Comparison of ENCODE assay signal across 1 cellular context in the genomic region with DNA sequence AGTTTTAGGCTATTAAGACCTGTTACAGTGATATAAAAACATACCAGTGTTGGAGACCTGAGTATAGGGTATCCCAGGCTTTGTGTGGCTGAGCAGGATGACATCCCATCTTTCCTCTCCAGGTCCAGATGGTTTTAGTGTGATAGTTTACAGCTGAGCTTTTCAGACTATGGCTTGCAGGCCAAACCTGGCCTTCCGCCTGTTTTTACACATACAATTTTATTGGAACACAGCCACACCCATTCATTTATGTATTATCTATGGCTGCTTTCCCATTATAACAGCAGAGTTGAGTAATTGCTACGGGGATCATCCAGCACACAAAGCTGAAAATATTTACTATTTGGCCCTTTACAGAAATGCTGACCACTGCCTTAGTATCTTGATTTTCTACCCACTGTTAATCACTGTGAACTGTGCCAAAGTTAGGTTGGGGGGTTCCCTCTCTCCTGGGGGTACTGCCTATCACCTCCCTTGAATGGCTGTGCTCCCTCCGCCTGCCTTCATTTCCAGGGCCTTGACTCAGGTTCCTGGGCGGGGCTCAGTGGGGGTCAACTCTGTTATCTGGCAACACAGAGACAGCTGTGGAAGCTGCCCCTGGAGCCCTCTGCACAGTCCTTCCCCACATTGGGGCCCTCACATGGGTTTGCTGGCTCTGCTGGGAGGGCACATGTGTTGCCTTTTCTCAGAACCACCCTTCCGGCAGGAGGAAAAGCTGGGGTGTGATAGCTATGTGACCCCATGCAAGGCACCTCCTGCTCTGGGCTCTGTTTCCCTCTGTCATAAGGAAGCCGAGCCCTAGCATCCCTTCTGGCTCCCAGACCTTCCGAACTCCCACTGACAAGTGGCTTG.
TF ChIP-seq lines count a peak whose summit lies in the region.

No MANE protein-coding gene starts in this region.

TF ChIP-seq in K562, 482 proteins besides CTCF, POLR2A, EP300 and RAD21 (continued from another document and continues in another):
- TF ChIP-seq, protein P1, sequence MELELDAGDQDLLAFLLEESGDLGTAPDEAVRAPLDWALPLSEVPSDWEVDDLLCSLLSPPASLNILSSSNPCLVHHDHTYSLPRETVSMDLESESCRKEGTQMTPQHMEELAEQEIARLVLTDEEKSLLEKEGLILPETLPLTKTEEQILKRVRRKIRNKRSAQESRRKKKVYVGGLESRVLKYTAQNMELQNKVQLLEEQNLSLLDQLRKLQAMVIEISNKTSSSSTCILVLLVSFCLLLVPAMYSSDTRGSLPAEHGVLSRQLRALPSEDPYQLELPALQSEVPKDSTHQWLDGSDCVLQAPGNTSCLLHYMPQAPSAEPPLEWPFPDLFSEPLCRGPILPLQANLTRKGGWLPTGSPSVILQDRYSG (tag; conservative IDR thresholded peaks at IDR 0.05; ENCODE audit: low read depth): no peak; the same call in 1 of the 2 replicates
- TF ChIP-seq PHF8 (IDR thresholded peaks at IDR 0.05; ENCODE audit: borderline replicate concordance, low read length): no peak
- peak; percentile 36; the same call in 1 of the 2 replicates for TF ChIP-seq RB1 (IDR thresholded peaks at IDR 0.05; ENCODE audit: low read depth)
- TF ChIP-seq MED1 (CRISPR knock-in tag; IDR thresholded peaks at IDR 0.05; ENCODE audit: borderline replicate concordance): no peak
- TF ChIP-seq, protein P2, sequence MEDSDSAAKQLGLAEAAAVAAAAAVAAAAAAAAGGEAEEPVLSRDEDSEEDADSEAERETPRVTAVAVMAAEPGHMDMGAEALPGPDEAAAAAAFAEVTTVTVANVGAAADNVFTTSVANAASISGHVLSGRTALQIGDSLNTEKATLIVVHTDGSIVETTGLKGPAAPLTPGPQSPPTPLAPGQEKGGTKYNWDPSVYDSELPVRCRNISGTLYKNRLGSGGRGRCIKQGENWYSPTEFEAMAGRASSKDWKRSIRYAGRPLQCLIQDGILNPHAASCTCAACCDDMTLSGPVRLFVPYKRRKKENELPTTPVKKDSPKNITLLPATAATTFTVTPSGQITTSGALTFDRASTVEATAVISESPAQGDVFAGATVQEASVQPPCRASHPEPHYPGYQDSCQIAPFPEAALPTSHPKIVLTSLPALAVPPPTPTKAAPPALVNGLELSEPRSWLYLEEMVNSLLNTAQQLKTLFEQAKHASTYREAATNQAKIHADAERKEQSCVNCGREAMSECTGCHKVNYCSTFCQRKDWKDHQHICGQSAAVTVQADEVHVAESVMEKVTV (CRISPR knock-in tag; IDR thresholded peaks at IDR 0.05): no peak
- TF ChIP-seq ZSCAN32 (CRISPR knock-in tag; IDR thresholded peaks at IDR 0.05): no peak
- no peak for TF ChIP-seq XRCC3 (IDR thresholded peaks at IDR 0.05)
- TF ChIP-seq STAT6 (CRISPR knock-in tag; IDR thresholded peaks at IDR 0.05): no peak
- TF ChIP-seq, protein P3, sequence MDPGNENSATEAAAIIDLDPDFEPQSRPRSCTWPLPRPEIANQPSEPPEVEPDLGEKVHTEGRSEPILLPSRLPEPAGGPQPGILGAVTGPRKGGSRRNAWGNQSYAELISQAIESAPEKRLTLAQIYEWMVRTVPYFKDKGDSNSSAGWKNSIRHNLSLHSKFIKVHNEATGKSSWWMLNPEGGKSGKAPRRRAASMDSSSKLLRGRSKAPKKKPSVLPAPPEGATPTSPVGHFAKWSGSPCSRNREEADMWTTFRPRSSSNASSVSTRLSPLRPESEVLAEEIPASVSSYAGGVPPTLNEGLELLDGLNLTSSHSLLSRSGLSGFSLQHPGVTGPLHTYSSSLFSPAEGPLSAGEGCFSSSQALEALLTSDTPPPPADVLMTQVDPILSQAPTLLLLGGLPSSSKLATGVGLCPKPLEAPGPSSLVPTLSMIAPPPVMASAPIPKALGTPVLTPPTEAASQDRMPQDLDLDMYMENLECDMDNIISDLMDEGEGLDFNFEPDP (CRISPR knock-in tag; IDR thresholded peaks at IDR 0.05): no peak
- TF ChIP-seq STAG1 (CRISPR knock-in tag; IDR thresholded peaks at IDR 0.05; ENCODE audit: borderline replicate concordance): no peak
- no peak for TF ChIP-seq RNF219 (CRISPR knock-in tag; IDR thresholded peaks at IDR 0.05)
- TF ChIP-seq, protein P4, sequence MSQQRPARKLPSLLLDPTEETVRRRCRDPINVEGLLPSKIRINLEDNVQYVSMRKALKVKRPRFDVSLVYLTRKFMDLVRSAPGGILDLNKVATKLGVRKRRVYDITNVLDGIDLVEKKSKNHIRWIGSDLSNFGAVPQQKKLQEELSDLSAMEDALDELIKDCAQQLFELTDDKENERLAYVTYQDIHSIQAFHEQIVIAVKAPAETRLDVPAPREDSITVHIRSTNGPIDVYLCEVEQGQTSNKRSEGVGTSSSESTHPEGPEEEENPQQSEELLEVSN (IDR thresholded peaks at IDR 0.05; ENCODE audit: borderline replicate concordance in 1 of 2, extremely low read depth in 1 of 2, insufficient read depth in 1 of 2, insufficient read length in 1 of 2, low read depth in 1 of 2, low read length in 1 of 2, poor library complexity in 1 of 2, severe bottlenecking in 1 of 2): peak in 1 of 2 experiments; percentile 64
- no peak for TF ChIP-seq PPARD (CRISPR knock-in tag; IDR thresholded peaks at IDR 0.05)
- no peak for TF ChIP-seq ZNF584 (CRISPR knock-in tag; IDR thresholded peaks at IDR 0.05; ENCODE audit: low read depth)
- TF ChIP-seq TCF7L2 (IDR thresholded peaks at IDR 0.05; ENCODE audit: low read depth, low read length): no peak
- TF ChIP-seq FIP1L1 (IDR thresholded peaks at IDR 0.05; ENCODE audit: low read depth, low read length, poor library complexity, severe bottlenecking): no peak
- TF ChIP-seq C11orf30 (IDR thresholded peaks at IDR 0.05; ENCODE audit: low read depth): no peak
- no peak for TF ChIP-seq ZNF134 (CRISPR knock-in tag; conservative IDR thresholded peaks at IDR 0.05)
- TF ChIP-seq ZNF586 (CRISPR knock-in tag; conservative IDR thresholded peaks at IDR 0.05): no peak
- no peak for TF ChIP-seq AFF4 (CRISPR knock-in tag; IDR thresholded peaks at IDR 0.05)
- no peak for TF ChIP-seq ZNF133 (CRISPR knock-in tag; IDR thresholded peaks at IDR 0.05)
- no peak; the same call in 1 of the 2 replicates for TF ChIP-seq TGIF2 (CRISPR knock-in tag; IDR thresholded peaks at IDR 0.05)
- no peak for TF ChIP-seq ZFP30 (CRISPR knock-in tag; IDR thresholded peaks at IDR 0.05; ENCODE audit: borderline replicate concordance)
- no peak for TF ChIP-seq SAP30 (IDR thresholded peaks at IDR 0.05; ENCODE audit: borderline replicate concordance, insufficient read depth, low read depth, low read length, poor library complexity, severe bottlenecking)
- no peak for TF ChIP-seq PHF20 (IDR thresholded peaks at IDR 0.05; ENCODE audit: partially characterized antibody)
- TF ChIP-seq GTF2F1 (IDR thresholded peaks at IDR 0.05; ENCODE audit: low read depth, low read length): no peak
- no peak for TF ChIP-seq RBM39 (optimal IDR thresholded peaks at IDR 0.05; ENCODE audit: low read depth, low read length)
- TF ChIP-seq ZNF318 (IDR thresholded peaks at IDR 0.05; ENCODE audit: borderline replicate concordance in 1 of 2, low read depth in 1 of 2): no peak
